26 cellular contexts compared by ENCODE assay signal in the genomic region with DNA sequence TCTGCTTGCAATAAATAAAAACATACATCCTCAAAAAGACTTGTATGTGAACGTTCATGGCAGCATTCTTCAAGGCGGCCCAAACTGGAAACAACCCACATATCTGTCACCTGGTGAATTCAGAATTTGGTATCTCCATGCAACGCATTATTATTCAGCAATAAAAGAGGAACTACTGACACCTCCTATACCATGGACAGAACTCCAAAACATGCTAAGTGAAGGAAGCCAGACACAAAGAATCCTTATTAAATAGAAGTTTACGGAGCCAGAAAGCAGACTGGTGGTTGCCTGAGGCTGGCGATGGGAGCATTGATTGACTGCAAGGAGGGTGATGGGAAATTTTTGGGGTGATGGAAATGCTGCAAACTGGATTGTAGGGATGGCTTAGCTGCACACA.
"Had no signal": no experiment of that assay in that cellular context is flagged by ENCODE, and none has a peak within 500 bp of the region (broad histone marks: within the 10 kb centered on the region; RNA-seq: fewer than 3 reads in every experiment).

No MANE protein-coding gene starts in this region.

- H3K36me3 ChIP-seq: adrenal gland, cardiac muscle cell, colonic mucosa, gastrocnemius medialis, WERI-Rb-1 had no signal

- H3K4me3 ChIP-seq: adrenal gland, body of pancreas, cardiac muscle cell, colonic mucosa, gastrocnemius medialis had no signal

- ATAC-seq: activated CD4-positive, CD25-positive, alpha-beta regulatory T cell treated with anti-CD3 and anti-CD28 coated beads, Interleukin-2, amount 50 U/mL, for 24 hours; activated CD8-positive, alpha-beta T cell treated with anti-CD3 and anti-CD28 coated beads for 36 hours; activated naive CD8-positive, alpha-beta T cell treated with anti-CD3 and anti-CD28 coated beads, Interleukin-2, amount 50 U/mL, for 24 hours; activated T-cell treated with anti-CD3 and anti-CD28 coated beads, Interleukin-2, amount 50 U/mL, for 4 hours; body of pancreas; foreskin keratinocyte; gastrocnemius medialis had no signal

- H3K27me3 ChIP-seq: adrenal gland, body of pancreas, cardiac muscle cell, colonic mucosa, foreskin keratinocyte, gastrocnemius medialis had no signal

- DNase-seq: activated B cell treated with CpG ODN at 0.5 μM for 24 hours; activated CD4-positive, alpha-beta T cell treated with anti-CD3 and anti-CD28 coated beads for 48 hours; activated CD4-positive, alpha-beta T cell treated with anti-CD3 and anti-CD28 coated beads, Interleukin-2, amount 50 U/mL, for 1 hour; activated CD4-positive, alpha-beta T cell treated with anti-CD3 and anti-CD28 coated beads, Interleukin-2, amount 50 U/mL, for 48 hours; activated CD8-positive, alpha-beta memory T cell treated with anti-CD3 and anti-CD28 coated beads for 24 hours; activated CD8-positive, alpha-beta T cell treated with anti-CD3 and anti-CD28 coated beads for 36 hours; activated effector memory CD4-positive, alpha-beta T cell treated with anti-CD3 and anti-CD28 coated beads, Interleukin-2, amount 50 U/mL, for 16 hours; activated naive CD4-positive, alpha-beta T cell treated with anti-CD3 and anti-CD28 coated beads for 36 hours; activated naive CD8-positive, alpha-beta T cell treated with anti-CD3 and anti-CD28 coated beads for 36 hours; activated naive CD8-positive, alpha-beta T cell treated with anti-CD3 and anti-CD28 coated beads, Interleukin-2, amount 50 U/mL, for 24 hours; activated T-cell treated with anti-CD3 and anti-CD28 coated beads, Interleukin-2, amount 50 U/mL, for 4 hours; adrenal gland; amygdala; aorta; body of pancreas; central memory CD4-positive, alpha-beta T cell; cerebellar nuclear complex; colonic mucosa; effector CD8-positive, alpha-beta T cell; foreskin keratinocyte; gastrocnemius medialis; T-helper 2 cell; WERI-Rb-1 had no signal

- H3K27ac ChIP-seq: adrenal gland, body of pancreas, cardiac muscle cell, colonic mucosa, epithelial cell of prostate, foreskin keratinocyte, gastrocnemius medialis, WERI-Rb-1 had no signal

- H3K4me1 ChIP-seq: adrenal gland, body of pancreas, colonic mucosa, gastrocnemius medialis had no signal

- H3K9me3 ChIP-seq: adrenal gland, body of pancreas, colonic mucosa, gastrocnemius medialis had no signal
